24 cellular contexts compared by ENCODE assay signal in genomic region chr7:111184960-111185359, GRCh38.
A peak's percentile ranks its signal among the peaks of the same experiment; 100 is the strongest.
DNase-seq lines count a peak whose midpoint lies in the region; ATAC-seq, FAIRE-seq and TF ChIP-seq lines count a peak whose summit lies in the region.
"Had no signal": no experiment of that assay in that cellular context is flagged by ENCODE, and none has a peak within 500 bp of the region (broad histone marks: within the 10 kb centered on the region; RNA-seq: fewer than 3 reads in every experiment).

No MANE protein-coding gene starts in this region.

- RAD21 ChIA-PET in GM12878 (lab: Charles Lee; ENCODE audit: unreplicated experiment): no interaction called here

- WGBS in GM12878 (ENCODE audit: insufficient coverage, insufficient replicate concordance, low lambda C conversion rate, missing lambda C conversion rate): 64% methylated on average over 2 of the region's 2 CpGs

- H3K9ac ChIP-seq in Loucy (ENCODE audit: low read depth, low read length, poor library complexity, severe bottlenecking) (peak overlapping the region; percentile 1), GM12878 (ENCODE audit: control insufficient read depth, insufficient read depth, low read length) (no peak overlapping the region)

- SMC1A ChIA-PET in GM12878 (lab: Charles Lee; ENCODE audit: uncharacterized antibody, unreplicated experiment): no interaction called here

- POLR2A ChIA-PET in GM12878 (lab: Charles Lee): no interaction called here
- POLR2A ChIA-PET in activated CD4-positive, alpha-beta memory T cell treated with anti-CD3 and anti-CD28 coated beads, Interleukin-2, amount 10 ng/mL, durations not matched to agents 7 days and 5 days (lab: Charles Lee): no interaction called here

- intact Hi-C loops in GM12878 (cut with micrococcal nuclease; ENCODE audit: unreplicated experiment): no loop called here

- H3K4me1 ChIP-seq in Loucy (ENCODE audit: insufficient read depth, low read length, poor library complexity, severe bottlenecking) (peaks cover 41% of the 10 kb centered on the region), GM12878 (ENCODE audit: control insufficient read depth, insufficient read depth, low read length) (no peaks in the 10 kb centered on the region)

- H3K27ac ChIP-seq in GM12878 (ENCODE audit: control insufficient read depth, insufficient read depth): no peak overlapping the region

- FAIRE-seq in GM12878 (lab: Jason Lieb, UNC): no peak
- FAIRE-seq: G401.6 had no signal

- H3K9me3 Mint-ChIP-seq in activated CD4-positive, alpha-beta memory T cell treated with anti-CD3 and anti-CD28 coated beads, Interleukin-2, amount 10 ng/mL, durations not matched to agents 7 days and 5 days: no peaks in the 10 kb centered on the region
- H3K9me3 Mint-ChIP-seq: GM23338; T-helper 1 cell treated with Interleukin-12 subunit alpha and Interleukin-12 subunit beta and Interleukin-4 antibody, amounts not matched to agents 30 μg/mL and 1 μg/mL, for 36 hours had no signal

- H3K36me3 Mint-ChIP-seq in activated CD4-positive, alpha-beta memory T cell treated with anti-CD3 and anti-CD28 coated beads, Interleukin-2, amount 10 ng/mL, durations not matched to agents 7 days and 5 days (ENCODE audit: low read depth): no peaks in the 10 kb centered on the region

- H3K4me3 ChIP-seq in Loucy (ENCODE audit: low read length, poor library complexity, severe bottlenecking) (no peak overlapping the region), GM12878 (0 out of 2 replicates have a peak overlapping the region, but pooled peaks have one; percentile 9)
- H3K4me3 ChIP-seq: GM23338 had no signal

- CTCF ChIA-PET in GM12878 (lab: Yijun Ruan, JAX): interaction anchor here (0.9 kb wide), 2 partner anchors 8 to 12 kb away, joined by 3 read pairs; no protein-coding TSS in a partner anchor
- CTCF ChIA-PET in activated CD4-positive, alpha-beta memory T cell treated with anti-CD3 and anti-CD28 coated beads, Interleukin-2, amount 10 ng/mL, durations not matched to agents 7 days and 5 days (lab: Charles Lee): no interaction called here

- H3K27me3 ChIP-seq in Loucy (ENCODE audit: insufficient read depth, low read length, poor library complexity, severe bottlenecking) (no peaks in the 10 kb centered on the region), GM12878 (replicated peaks in 1 of 2; ENCODE audit: control insufficient read depth in 2 of 2, insufficient read depth in 2 of 2, low read length in 1 of 2) (no peaks in the 10 kb centered on the region)

- TF ChIP-seq RAD21 in GM12878 (IDR thresholded peaks at IDR 0.05; ENCODE audit: insufficient read depth, low read depth, low read length): no peak

- H3K9me3 ChIP-seq in Loucy (ENCODE audit: insufficient read depth, low read depth, low read length): peaks cover 9% of the 10 kb centered on the region; the same call in 1 of the 2 replicates
- no peaks in the 10 kb centered on the region for H3K9me3 ChIP-seq in GM12878 (replicated peaks; ENCODE audit: control insufficient read depth, insufficient read depth, low read length)

- H3K4me3 Mint-ChIP-seq in activated CD4-positive, alpha-beta memory T cell treated with anti-CD3 and anti-CD28 coated beads, Interleukin-2, amount 10 ng/mL, durations not matched to agents 7 days and 5 days: no peak overlapping the region
- H3K4me3 Mint-ChIP-seq: GM23338; T-helper 1 cell treated with Interleukin-12 subunit alpha and Interleukin-12 subunit beta and Interleukin-4 antibody, amounts not matched to agents 30 μg/mL and 1 μg/mL, for 36 hours had no signal

- TF ChIP-seq CTCF in Loucy (conservative IDR thresholded peaks at IDR 0.05; ENCODE audit: low read length) (no peak), GM12878 (IDR thresholded peaks at IDR 0.05 in 2 of 3, conservative IDR thresholded peaks at IDR 0.05 in 1 of 3; ENCODE audit: control insufficient read depth in 2 of 3, extremely low read depth in 1 of 3, insufficient read depth in 1 of 3, low read depth in 3 of 3, low read length in 3 of 3) (no peak)

- H3K27me3 Mint-ChIP-seq in activated CD4-positive, alpha-beta memory T cell treated with anti-CD3 and anti-CD28 coated beads, Interleukin-2, amount 10 ng/mL, durations not matched to agents 7 days and 5 days: no peaks in the 10 kb centered on the region

- TF ChIP-seq EP300 in GM12878 (IDR thresholded peaks at IDR 0.05; ENCODE audit: borderline replicate concordance in 1 of 2, control insufficient read depth in 1 of 2, low read depth in 2 of 2, low read length in 2 of 2): no peak

- peak overlapping the region; percentile 29 for H3K4me2 ChIP-seq in Loucy (ENCODE audit: low read depth, low read length, poor library complexity, severe bottlenecking)
- no peak overlapping the region for H3K4me2 ChIP-seq in GM12878 (ENCODE audit: control insufficient read depth, insufficient read depth)
- H3K4me2 ChIP-seq: GM23338 had no signal

- no peak for ATAC-seq in GM12878
- ATAC-seq: GM23338 had no signal

- DNase-seq in NCI-H82 (lab: John Stamatoyannopoulos, UW): peak; percentile 41
- no peak for DNase-seq in NCI-H82 treated with DMSO at 0.1 percent for 48 hours (lab: John Stamatoyannopoulos, UW; ENCODE audit: unreplicated experiment)
- no peak for DNase-seq in GM12878 (ENCODE audit: low read depth, low spot score)
- DNase-seq in pons (ENCODE audit: low spot score): peak; percentile 19
- DNase-seq in activated CD4-positive, alpha-beta memory T cell treated with anti-CD3 and anti-CD28 coated beads, Interleukin-2, amount 10 ng/mL, durations not matched to agents 7 days and 5 days: no peak
- no peak for DNase-seq in NCI-H1092 treated with DMSO at 0.1 percent for 48 hours (lab: John Stamatoyannopoulos, UW)
- no peak for DNase-seq in GM19240 (ENCODE audit: insufficient read length, low spot score)
- DNase-seq: Calu3, DMS53, HCEC 1CT, IMR-90, KG1, NCI-H1048, NCI-H1417 treated with DMSO at 0.1 percent for 48 hours, NCI-H187 treated with DMSO at 0.1 percent for 48 hours, NCI-H2107, NCI-H510A, NCI-H774, Right ventricle myocardium superior, RPMI8226 had no signal

- BruUV-seq in GM12878 (replicated peaks; lab: Mats Ljungman, UMichigan): no TSS peak

- H3F3A ChIP-seq in Loucy (ENCODE audit: low read depth): 0 out of 2 replicates have a peak, but pooled peaks cover 2% of the 10 kb centered on the region

- no peak overlapping the region for H2AFZ ChIP-seq in Loucy (ENCODE audit: low read length)
- H2AFZ ChIP-seq in GM12878 (ENCODE audit: control insufficient read depth, low read depth, low read length): no peak overlapping the region
- H2AFZ ChIP-seq: GM23338 had no signal

- H3K9me2 ChIP-seq in Loucy (replicated peaks; ENCODE audit: low read depth, low read length): no peaks in the 10 kb centered on the region

- H3K27ac Mint-ChIP-seq in activated CD4-positive, alpha-beta memory T cell treated with anti-CD3 and anti-CD28 coated beads, Interleukin-2, amount 10 ng/mL, durations not matched to agents 7 days and 5 days: no peak overlapping the region
- H3K27ac Mint-ChIP-seq: GM23338; T-helper 1 cell treated with Interleukin-12 subunit alpha and Interleukin-12 subunit beta and Interleukin-4 antibody, amounts not matched to agents 30 μg/mL and 1 μg/mL, for 36 hours had no signal

- H3K4me1 Mint-ChIP-seq in activated CD4-positive, alpha-beta memory T cell treated with anti-CD3 and anti-CD28 coated beads, Interleukin-2, amount 10 ng/mL, durations not matched to agents 7 days and 5 days: no peaks in the 10 kb centered on the region

- H4K20me1 ChIP-seq in Loucy (ENCODE audit: insufficient read depth, low read length, poor library complexity, severe bottlenecking) (no peaks in the 10 kb centered on the region), GM12878 (ENCODE audit: control insufficient read depth, insufficient read depth) (no peaks in the 10 kb centered on the region)

- H3K79me2 ChIP-seq in Loucy (ENCODE audit: insufficient read depth, low read length) (no peaks in the 10 kb centered on the region), GM12878 (ENCODE audit: control insufficient read depth, insufficient read depth, low read length) (no peaks in the 10 kb centered on the region)

- in situ Hi-C loops in GM12878 (cut with MboI): no loop called here

- H3K36me3 ChIP-seq in Loucy (ENCODE audit: insufficient read depth, low read length) (peaks cover 4% of the 10 kb centered on the region; the same call in 1 of the 2 replicates), GM12878 (ENCODE audit: control insufficient read depth in 2 of 2, insufficient read depth in 2 of 2, low read length in 1 of 2) (no peaks in the 10 kb centered on the region)

- no peak for TF ChIP-seq POLR2A in GM12878 (IDR thresholded peaks at IDR 0.05; ENCODE audit: low read depth, low read length)

TF ChIP-seq in GM12878, 131 proteins besides CTCF, POLR2A, EP300 and RAD21 (continues in another document):
- no peak for TF ChIP-seq FOS (IDR thresholded peaks at IDR 0.05; ENCODE audit: borderline replicate concordance, extremely low read depth, insufficient read length)
- TF ChIP-seq JUND (IDR thresholded peaks at IDR 0.05; ENCODE audit: low read depth, low read length): no peak
- no peak for TF ChIP-seq SKIL (IDR thresholded peaks at IDR 0.05; ENCODE audit: low read depth, poor library complexity, severe bottlenecking)

Comparison
In these comparisons a context has a peak if more than half of its experiments do, and no peak if none do; other contexts are left out.
1. DNase-seq: peak in NCI-H82 (single experiment) and pons (single experiment); none in NCI-H82 treated with DMSO at 0.1 percent for 48 hours (single experiment), GM12878 (single experiment), activated CD4-positive, alpha-beta memory T cell treated with anti-CD3 and anti-CD28 coated beads, Interleukin-2, amount 10 ng/mL, durations not matched to agents 7 days and 5 days (single experiment), NCI-H1092 treated with DMSO at 0.1 percent for 48 hours (single experiment) and GM19240 (single experiment).